Comparison of ENCODE assay signal across 2 cellular contexts in the genomic region with DNA sequence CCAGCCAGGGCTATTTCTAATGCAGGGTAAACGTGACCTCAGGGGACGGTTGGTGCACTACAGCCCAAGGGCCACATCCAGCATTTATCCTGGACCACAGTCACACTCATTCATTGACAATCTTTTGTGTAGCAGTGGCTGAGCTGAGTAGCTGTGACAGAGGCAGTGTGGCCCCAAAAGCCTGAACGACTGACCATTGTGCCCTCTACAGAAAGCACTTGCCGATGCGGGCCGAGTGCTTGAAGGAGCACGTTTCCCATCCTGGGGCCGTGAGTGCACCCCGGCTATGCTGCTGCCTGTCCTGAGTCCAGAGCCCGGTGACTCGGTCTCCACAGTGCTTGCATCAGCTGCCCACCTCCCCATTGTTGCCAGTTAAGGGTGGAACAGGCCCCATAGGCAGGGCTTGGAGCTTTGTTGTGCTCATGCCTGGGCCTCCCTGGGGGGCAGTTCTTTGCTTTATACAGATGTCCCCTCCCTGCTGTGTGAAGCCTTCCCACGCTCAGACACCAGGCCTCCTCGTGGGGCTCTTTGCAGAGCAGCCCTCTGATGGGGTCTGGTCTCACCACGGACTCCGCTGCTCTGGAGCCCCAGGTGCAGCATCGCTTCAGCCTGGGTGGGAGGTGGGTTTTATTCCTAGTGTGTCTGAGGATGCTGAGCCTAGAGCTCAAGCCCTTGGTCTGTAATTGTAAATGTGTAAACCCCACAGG.
TF ChIP-seq lines count a peak whose summit lies in the region.

No MANE protein-coding gene starts in this region.

TF ChIP-seq in H1, 55 proteins besides CTCF, POLR2A, EP300 and RAD21:
- TF ChIP-seq CBX5 (IDR thresholded peaks at IDR 0.05; ENCODE audit: low read depth, low read length) (no peak), CTBP2 (IDR thresholded peaks at IDR 0.05; ENCODE audit: borderline replicate concordance, insufficient read depth, insufficient read length, low read length) (no peak), YY1 (IDR thresholded peaks at IDR 0.05; ENCODE audit: low read depth, low read length) (no peak), GABPA (IDR thresholded peaks at IDR 0.05; ENCODE audit: borderline replicate concordance, insufficient read depth, low read length) (no peak), NRF1 (IDR thresholded peaks at IDR 0.05; ENCODE audit: low read depth, low read length) (no peak), SP2 (IDR thresholded peaks at IDR 0.05; ENCODE audit: low read length) (no peak), FOSL1 (IDR thresholded peaks at IDR 0.05; ENCODE audit: insufficient read depth, low read depth, low read length) (no peak), TAF7 (optimal IDR thresholded peaks at IDR 0.05; ENCODE audit: borderline replicate concordance, low read depth, low read length) (no peak), EGR1 (IDR thresholded peaks at IDR 0.05; ENCODE audit: borderline replicate concordance, low read depth, low read length) (no peak), KDM1A (IDR thresholded peaks at IDR 0.05; ENCODE audit: borderline replicate concordance, low read length) (no peak), PHF8 (conservative IDR thresholded peaks at IDR 0.05; ENCODE audit: low read depth, low read length) (no peak), JUND (IDR thresholded peaks at IDR 0.05; ENCODE audit: low read length) (no peak), BCL11A (IDR thresholded peaks at IDR 0.05; ENCODE audit: low read depth in 2 of 2, low read length in 2 of 2) (no peak), SUZ12 (IDR thresholded peaks at IDR 0.05; ENCODE audit: low read length) (no peak)
- TF ChIP-seq, protein P1, sequence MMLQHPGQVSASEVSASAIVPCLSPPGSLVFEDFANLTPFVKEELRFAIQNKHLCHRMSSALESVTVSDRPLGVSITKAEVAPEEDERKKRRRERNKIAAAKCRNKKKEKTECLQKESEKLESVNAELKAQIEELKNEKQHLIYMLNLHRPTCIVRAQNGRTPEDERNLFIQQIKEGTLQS (IDR thresholded peaks at IDR 0.05; ENCODE audit: insufficient read depth, low read depth, low read length), result no peak
- TF ChIP-seq, protein P2, sequence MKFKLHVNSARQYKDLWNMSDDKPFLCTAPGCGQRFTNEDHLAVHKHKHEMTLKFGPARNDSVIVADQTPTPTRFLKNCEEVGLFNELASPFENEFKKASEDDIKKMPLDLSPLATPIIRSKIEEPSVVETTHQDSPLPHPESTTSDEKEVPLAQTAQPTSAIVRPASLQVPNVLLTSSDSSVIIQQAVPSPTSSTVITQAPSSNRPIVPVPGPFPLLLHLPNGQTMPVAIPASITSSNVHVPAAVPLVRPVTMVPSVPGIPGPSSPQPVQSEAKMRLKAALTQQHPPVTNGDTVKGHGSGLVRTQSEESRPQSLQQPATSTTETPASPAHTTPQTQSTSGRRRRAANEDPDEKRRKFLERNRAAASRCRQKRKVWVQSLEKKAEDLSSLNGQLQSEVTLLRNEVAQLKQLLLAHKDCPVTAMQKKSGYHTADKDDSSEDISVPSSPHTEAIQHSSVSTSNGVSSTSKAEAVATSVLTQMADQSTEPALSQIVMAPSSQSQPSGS (IDR thresholded peaks at IDR 0.05; ENCODE audit: low read length), result no peak
TF ChIP-seq in H1: peak in this region for 0.

TF ChIP-seq in HepG2, 621 proteins besides CTCF, POLR2A, EP300 and RAD21:
- TF ChIP-seq PHF5A (CRISPR knock-in tag; IDR thresholded peaks at IDR 0.05; ENCODE audit: low read depth, unreplicated experiment) (no peak), SAFB2 (CRISPR knock-in tag; IDR thresholded peaks at IDR 0.05; ENCODE audit: borderline replicate concordance, low read depth) (no peak), ZNF224 (CRISPR knock-in tag; IDR thresholded peaks at IDR 0.05) (no peak), JARID2 (CRISPR knock-in tag; IDR thresholded peaks at IDR 0.05; ENCODE audit: insufficient replicate concordance) (no peak), FIP1L1 (IDR thresholded peaks at IDR 0.05; ENCODE audit: borderline replicate concordance, insufficient read depth, low read depth, low read length) (no peak), KLF11 (CRISPR knock-in tag; IDR thresholded peaks at IDR 0.05) (no peak), ZNF672 (CRISPR knock-in tag; IDR thresholded peaks at IDR 0.05) (no peak), POGZ (CRISPR knock-in tag; IDR thresholded peaks at IDR 0.05) (no peak), STAG1 (CRISPR knock-in tag; IDR thresholded peaks at IDR 0.05) (no peak), PAX8 (CRISPR knock-in tag; IDR thresholded peaks at IDR 0.05; ENCODE audit: borderline replicate concordance) (no peak), CENPT (CRISPR knock-in tag; IDR thresholded peaks at IDR 0.05; ENCODE audit: low read depth) (no peak), NFKB2 (CRISPR knock-in tag; IDR thresholded peaks at IDR 0.05; ENCODE audit: borderline replicate concordance) (no peak), ZNF780A (CRISPR knock-in tag; IDR thresholded peaks at IDR 0.05) (no peak), ZNF431 (CRISPR knock-in tag; IDR thresholded peaks at IDR 0.05; ENCODE audit: borderline replicate concordance, low read depth) (no peak)
- TF ChIP-seq, protein P3, sequence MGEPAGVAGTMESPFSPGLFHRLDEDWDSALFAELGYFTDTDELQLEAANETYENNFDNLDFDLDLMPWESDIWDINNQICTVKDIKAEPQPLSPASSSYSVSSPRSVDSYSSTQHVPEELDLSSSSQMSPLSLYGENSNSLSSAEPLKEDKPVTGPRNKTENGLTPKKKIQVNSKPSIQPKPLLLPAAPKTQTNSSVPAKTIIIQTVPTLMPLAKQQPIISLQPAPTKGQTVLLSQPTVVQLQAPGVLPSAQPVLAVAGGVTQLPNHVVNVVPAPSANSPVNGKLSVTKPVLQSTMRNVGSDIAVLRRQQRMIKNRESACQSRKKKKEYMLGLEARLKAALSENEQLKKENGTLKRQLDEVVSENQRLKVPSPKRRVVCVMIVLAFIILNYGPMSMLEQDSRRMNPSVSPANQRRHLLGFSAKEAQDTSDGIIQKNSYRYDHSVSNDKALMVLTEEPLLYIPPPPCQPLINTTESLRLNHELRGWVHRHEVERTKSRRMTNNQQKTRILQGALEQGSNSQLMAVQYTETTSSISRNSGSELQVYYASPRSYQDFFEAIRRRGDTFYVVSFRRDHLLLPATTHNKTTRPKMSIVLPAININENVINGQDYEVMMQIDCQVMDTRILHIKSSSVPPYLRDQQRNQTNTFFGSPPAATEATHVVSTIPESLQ (CRISPR knock-in tag; conservative IDR thresholded peaks at IDR 0.05), result no peak
- TF ChIP-seq, protein P4, sequence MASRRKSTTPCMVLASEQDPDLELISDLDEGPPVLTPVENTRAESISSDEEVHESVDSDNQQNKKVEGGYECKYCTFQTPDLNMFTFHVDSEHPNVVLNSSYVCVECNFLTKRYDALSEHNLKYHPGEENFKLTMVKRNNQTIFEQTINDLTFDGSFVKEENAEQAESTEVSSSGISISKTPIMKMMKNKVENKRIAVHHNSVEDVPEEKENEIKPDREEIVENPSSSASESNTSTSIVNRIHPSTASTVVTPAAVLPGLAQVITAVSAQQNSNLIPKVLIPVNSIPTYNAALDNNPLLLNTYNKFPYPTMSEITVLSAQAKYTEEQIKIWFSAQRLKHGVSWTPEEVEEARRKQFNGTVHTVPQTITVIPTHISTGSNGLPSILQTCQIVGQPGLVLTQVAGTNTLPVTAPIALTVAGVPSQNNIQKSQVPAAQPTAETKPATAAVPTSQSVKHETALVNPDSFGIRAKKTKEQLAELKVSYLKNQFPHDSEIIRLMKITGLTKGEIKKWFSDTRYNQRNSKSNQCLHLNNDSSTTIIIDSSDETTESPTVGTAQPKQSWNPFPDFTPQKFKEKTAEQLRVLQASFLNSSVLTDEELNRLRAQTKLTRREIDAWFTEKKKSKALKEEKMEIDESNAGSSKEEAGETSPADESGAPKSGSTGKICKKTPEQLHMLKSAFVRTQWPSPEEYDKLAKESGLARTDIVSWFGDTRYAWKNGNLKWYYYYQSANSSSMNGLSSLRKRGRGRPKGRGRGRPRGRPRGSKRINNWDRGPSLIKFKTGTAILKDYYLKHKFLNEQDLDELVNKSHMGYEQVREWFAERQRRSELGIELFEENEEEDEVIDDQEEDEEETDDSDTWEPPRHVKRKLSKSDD (CRISPR knock-in tag; IDR thresholded peaks at IDR 0.05; ENCODE audit: low read depth), result no peak
- TF ChIP-seq, protein P5, sequence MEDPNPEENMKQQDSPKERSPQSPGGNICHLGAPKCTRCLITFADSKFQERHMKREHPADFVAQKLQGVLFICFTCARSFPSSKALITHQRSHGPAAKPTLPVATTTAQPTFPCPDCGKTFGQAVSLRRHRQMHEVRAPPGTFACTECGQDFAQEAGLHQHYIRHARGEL (CRISPR knock-in tag; IDR thresholded peaks at IDR 0.05), result no peak
